ENCODE assay signal across 8 cellular contexts in the genomic region with DNA sequence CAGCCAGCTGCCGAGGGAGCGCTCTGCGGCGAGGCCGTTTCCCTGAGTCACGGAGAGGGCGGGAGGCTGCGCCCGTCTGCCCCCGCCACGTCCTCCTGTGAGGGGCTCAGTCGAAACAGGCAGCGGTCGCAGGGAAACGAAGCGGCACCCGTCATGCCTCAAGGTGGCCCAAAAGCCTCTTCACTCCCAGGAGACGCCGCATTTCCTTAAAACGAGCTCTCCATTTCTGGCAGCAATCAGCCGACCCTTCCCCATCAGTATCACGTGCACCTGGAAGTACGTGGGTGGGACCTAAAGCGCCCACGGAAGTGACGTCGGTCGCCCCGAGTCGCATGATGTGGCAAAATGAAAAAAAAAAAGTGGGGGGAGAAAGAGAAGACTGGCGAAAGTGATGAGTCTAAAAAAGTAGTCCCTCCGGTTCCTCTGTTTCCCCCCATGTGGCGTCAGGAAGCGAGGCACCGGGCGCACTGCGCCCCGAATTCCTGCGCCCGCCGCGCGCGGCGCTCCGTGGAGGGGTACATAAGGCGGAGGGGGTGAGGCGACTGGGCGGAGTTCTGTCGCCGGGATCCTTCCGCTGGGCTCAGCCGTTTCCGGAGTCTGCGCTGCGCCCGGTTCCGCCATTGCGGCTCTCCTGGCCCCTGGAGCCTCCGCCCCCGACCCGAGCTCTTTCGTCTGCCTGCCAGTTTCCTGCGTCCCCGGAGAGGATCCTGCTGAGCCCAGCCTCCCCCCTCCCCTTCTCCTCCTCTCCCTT.
A peak's percentile ranks its signal among the peaks of the same experiment; 100 is the strongest.
DNase-seq lines count a peak whose midpoint lies in the region; ATAC-seq lines count a peak whose summit lies in the region.

A gene (plus strand): TSS at position 583 of the 751 bp plus-strand sequence. CDS start 237 bp downstream, outside the sequence.

- peaks cover 73% of the 10 kb centered on the region for H3K4me1 ChIP-seq in BLaER1

- H3K9me3 ChIP-seq in BLaER1, result no peaks in the 10 kb centered on the region

- peaks cover 39% of the 10 kb centered on the region for H4K20me1 ChIP-seq in BLaER1

- peak within 1 kb of the TSS; percentile 99 for H3K27ac ChIP-seq in BLaER1

- peak within 1 kb of the TSS; percentile 98 for H3K9ac ChIP-seq in BLaER1

- ATAC-seq in GM19328 (IDR thresholded peaks at IDR 0.05; ENCODE audit: unreplicated experiment) (peak; percentile 75), HG03520 (IDR thresholded peaks at IDR 0.05; ENCODE audit: unreplicated experiment) (peak; percentile 64)

- H3K4me2 ChIP-seq in BLaER1, result peak within 1 kb of the TSS; percentile 92

- peak within 1 kb of the TSS; percentile 92 for H3K4me3 ChIP-seq in BLaER1

- peak; percentile 99 for DNase-seq in NCI-H69 (lab: John Stamatoyannopoulos, UW)
- peak; percentile 91 for DNase-seq in activated CD4-positive, alpha-beta T cell treated with anti-CD3 and anti-CD28 coated beads, Interleukin-2, amount 50 U/mL, for 1 hour
- peak; percentile 95 for DNase-seq in dedifferentiated amniotic fluid mesenchymal stem cell (ENCODE audit: extremely low spot score)
- peak; percentile 99 for DNase-seq in left kidney (ENCODE audit: low read depth, low spot score)
- DNase-seq in stimulated activated CD4-positive, alpha-beta T cell treated with anti-CD3 and anti-CD28 coated beads, Interleukin-2, amount 100 ng/mL, for 24 hours, result peak; percentile 91 to 93

- H3K36me3 ChIP-seq in BLaER1, result peaks cover 7% of the 10 kb centered on the region; the same call in 1 of the 2 replicates

- H3K27me3 ChIP-seq in BLaER1, result no peaks in the 10 kb centered on the region

Comparison
In these comparisons a context has a peak if more than half of its experiments do, and no peak if none do; other contexts are left out.
1. Peak in every context shown above with its lines: DNase-seq, ATAC-seq, H3K4me3 ChIP-seq and H3K27ac ChIP-seq.